ENCODE assay signal across 1 cellular context in genomic region chr2:223044916-223045700, GRCh38.
TF ChIP-seq lines count a peak whose summit lies in the region.

No MANE protein-coding gene starts in this region.

TF ChIP-seq in IMR-90, 13 proteins besides CTCF, POLR2A, EP300 and RAD21:
- TF ChIP-seq FOS (IDR thresholded peaks at IDR 0.05; ENCODE audit: low read depth, low read length) = no peak
- no peak for TF ChIP-seq RCOR1 (IDR thresholded peaks at IDR 0.05; ENCODE audit: insufficient replicate concordance, low read length)
- TF ChIP-seq CHD1 (IDR thresholded peaks at IDR 0.05; ENCODE audit: low read depth, low read length) = no peak
- no peak for TF ChIP-seq MAZ (IDR thresholded peaks at IDR 0.05; ENCODE audit: borderline replicate concordance, low read depth, low read length)
- TF ChIP-seq RFX5 (IDR thresholded peaks at IDR 0.05; ENCODE audit: low read depth, low read length) = no peak
- TF ChIP-seq NFE2L2 (IDR thresholded peaks at IDR 0.05; ENCODE audit: low read depth, low read length) = no peak
- TF ChIP-seq BHLHE40 (IDR thresholded peaks at IDR 0.05; ENCODE audit: low read depth, low read length) = no peak
- TF ChIP-seq CEBPB (IDR thresholded peaks at IDR 0.05; ENCODE audit: low read depth, low read length) = no peak
- no peak for TF ChIP-seq MAFK (IDR thresholded peaks at IDR 0.05; ENCODE audit: low read depth, low read length)
- TF ChIP-seq SMC3 (IDR thresholded peaks at IDR 0.05; ENCODE audit: low read depth, low read length) = no peak
